Comparison of ENCODE assay signal across 5 cellular contexts in the genomic region with DNA sequence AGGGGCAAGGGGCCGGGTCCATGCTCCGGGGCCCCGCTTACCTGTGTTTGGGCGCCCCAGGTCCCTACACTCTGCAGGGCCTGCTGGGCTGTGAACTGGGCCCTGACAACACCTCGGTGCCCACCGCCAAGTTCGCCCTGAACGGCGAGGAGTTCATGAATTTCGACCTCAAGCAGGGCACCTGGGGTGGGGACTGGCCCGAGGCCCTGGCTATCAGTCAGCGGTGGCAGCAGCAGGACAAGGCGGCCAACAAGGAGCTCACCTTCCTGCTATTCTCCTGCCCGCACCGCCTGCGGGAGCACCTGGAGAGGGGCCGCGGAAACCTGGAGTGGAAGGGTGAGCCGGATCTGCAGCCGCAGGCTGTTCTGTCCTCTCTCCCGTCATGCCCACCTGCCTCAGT. TPM values are rescaled to one million over a fixed set of nuclear protein-coding genes. Genes with fewer than 3 reads are reported as not detected.
DNase-seq lines count a peak whose midpoint lies in the region; ATAC-seq and TF ChIP-seq lines count a peak whose summit lies in the region.

No MANE protein-coding gene starts in this region.

- H3K36me3 ChIP-seq in colonic mucosa (no peaks in the 10 kb centered on the region), rectal smooth muscle tissue (ENCODE audit: control insufficient read depth, insufficient read depth, low read length) (no peaks in the 10 kb centered on the region)

- ATAC-seq in HG02840 (IDR thresholded peaks at IDR 0.05; ENCODE audit: low FRiP score, unreplicated experiment), result no peak

- no peaks in the 10 kb centered on the region for H3K27me3 ChIP-seq in colonic mucosa
- no peaks in the 10 kb centered on the region for H3K27me3 ChIP-seq in rectal smooth muscle tissue (ENCODE audit: control insufficient read depth, insufficient read depth, low read length)

- intact Hi-C loops in colonic mucosa (cut with DNase I), result no loop called here

- TF ChIP-seq CTCF in colonic mucosa (IDR thresholded peaks at IDR 0.05), result no peak

- peak overlapping the region; percentile 66 to 91 for H3K9ac ChIP-seq in colonic mucosa (ENCODE audit: low read depth in 2 of 2, low read length in 2 of 2)
- H3K9ac ChIP-seq in rectal smooth muscle tissue (ENCODE audit: low read length), result no peak overlapping the region

- DNase-seq in NCI-H526 treated with DMSO at 0.1 percent for 48 hours (lab: John Stamatoyannopoulos, UW) (peak; percentile 8), colonic mucosa (no peak), iPS-NIHi11 (ENCODE audit: low spot score) (no peak)

- H3K27ac ChIP-seq in colonic mucosa (peak overlapping the region; percentile 91), rectal smooth muscle tissue (ENCODE audit: low read depth, low read length) (no peak overlapping the region)

- H3K4me1 ChIP-seq in colonic mucosa (no peaks in the 10 kb centered on the region), rectal smooth muscle tissue (ENCODE audit: control insufficient read depth, insufficient read depth, low read length) (no peaks in the 10 kb centered on the region)

- H3K4me3 ChIP-seq in colonic mucosa (peak overlapping the region; percentile 68), rectal smooth muscle tissue (ENCODE audit: low read length) (peak overlapping the region; percentile 69)

- H3K9me3 ChIP-seq in colonic mucosa, result no peaks in the 10 kb centered on the region

RNA-seq across cellular contexts. Expression of a gene that starts 1.7 kb away (rescaled TPM):
- total RNA-seq in colonic mucosa, result 100 to 1,000 TPM; 285 to 621 TPM

RNA-seq across cellular contexts. Expression of a gene that starts 13.7 kb away (rescaled TPM):
- 10 to 100 TPM; 16.9 to 55.1 TPM for total RNA-seq in colonic mucosa

RNA-seq across cellular contexts. Expression of a gene that starts 17.9 kb away (rescaled TPM):
- 1,000 to 10,000 TPM; 1,734 to 1,870 TPM for total RNA-seq in colonic mucosa

RNA-seq across cellular contexts. Expression of a gene that starts 26.7 kb away (rescaled TPM):
- total RNA-seq in colonic mucosa, result 1,000 to 10,000 TPM; 2,431 to 2,528 TPM

RNA-seq across cellular contexts. Expression of a gene that starts 40.1 kb away (rescaled TPM):
- total RNA-seq in colonic mucosa, result 1 to 10 TPM; 2.9 to 4.9 TPM
